In the genomic region with DNA sequence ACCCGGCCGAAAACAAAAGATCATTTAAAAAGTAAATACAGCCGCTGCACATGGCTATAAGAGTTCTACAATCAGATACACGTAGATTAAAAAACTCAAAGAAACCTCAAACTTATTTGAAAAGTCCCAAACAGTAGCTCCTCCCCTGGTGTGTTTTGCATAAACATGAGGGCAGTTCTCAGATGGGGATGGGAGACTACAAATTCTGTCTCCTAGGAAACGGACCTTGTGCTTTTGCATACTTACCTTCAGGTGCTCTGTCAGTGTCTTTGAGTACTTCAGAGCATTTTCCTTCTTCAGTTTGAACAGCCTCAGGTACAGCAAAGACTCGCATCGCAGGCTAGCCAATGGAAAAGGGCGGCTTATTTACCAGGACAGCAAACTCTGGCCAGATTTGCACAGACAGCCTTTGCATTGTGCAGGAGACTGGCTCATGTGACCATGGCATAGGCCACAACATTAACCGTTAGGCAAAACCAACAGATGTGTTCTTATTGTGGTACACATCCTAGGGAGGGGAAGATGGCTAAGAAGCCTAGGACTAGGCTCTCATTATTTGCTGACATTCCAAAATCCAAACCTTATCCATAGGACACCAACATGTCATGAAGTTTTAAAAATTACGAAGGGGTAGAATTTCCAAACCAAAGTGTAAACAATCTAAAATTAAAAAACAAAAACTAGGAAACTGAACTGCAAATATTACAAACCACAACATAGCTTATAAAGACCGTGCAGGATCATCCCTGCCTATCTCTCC, we compare ENCODE assay signal across 19 cellular contexts. TPM values are rescaled to one million over a fixed set of nuclear protein-coding genes. Genes with fewer than 3 reads are reported as not detected.
A peak's percentile ranks its signal among the peaks of the same experiment; 100 is the strongest.
DNase-seq lines count a peak whose midpoint lies in the region; ATAC-seq and TF ChIP-seq lines count a peak whose summit lies in the region.
"Had no signal": no experiment of that assay in that cellular context is flagged by ENCODE, and none has a peak within 500 bp of the region (broad histone marks: within the 10 kb centered on the region; RNA-seq: fewer than 3 reads in every experiment).

No MANE protein-coding gene starts in this region.

- H3K9me3 ChIP-seq in CD4-positive, alpha-beta T cell (ENCODE audit: control insufficient read depth, low read length) = no peaks in the 10 kb centered on the region
- no peaks in the 10 kb centered on the region for H3K9me3 ChIP-seq in mucosa of descending colon
- no peaks in the 10 kb centered on the region for H3K9me3 ChIP-seq in WERI-Rb-1 (ENCODE audit: severe bottlenecking)
- H3K9me3 ChIP-seq in left ventricle myocardium inferior (replicated peaks) = no peaks in the 10 kb centered on the region
- H3K9me3 ChIP-seq: psoas muscle, vagina had no signal

- no peak for ATAC-seq in CD4-positive, alpha-beta T cell (ENCODE audit: poor library complexity)
- ATAC-seq in effector memory CD8-positive, alpha-beta T cell (replicated peaks) = no peak
- ATAC-seq in mucosa of descending colon = peak; percentile 30
- ATAC-seq: psoas muscle had no signal

- CTCF ChIA-PET in CD4-positive, alpha-beta T cell (lab: Charles Lee) = interaction anchor here (0.8 kb wide), 1 partner anchor 10 kb away, joined by 3 read pairs; no protein-coding TSS in a partner anchor

- DNase-seq in CD4-positive, alpha-beta T cell = no peak
- DNase-seq in NCI-H526 treated with DMSO at 0.1 percent for 48 hours (lab: John Stamatoyannopoulos, UW) (peak; percentile 62), mucosa of descending colon (no peak), WERI-Rb-1 (no peak), left ventricle myocardium inferior (no peak), NCI-H1105 treated with DMSO at 0.1 percent for 48 hours (lab: John Stamatoyannopoulos, UW) (no peak), NCI-H1048 (lab: John Stamatoyannopoulos, UW) (no peak)
- no peak for DNase-seq in effector memory CD8-positive, alpha-beta T cell
- DNase-seq: activated CD4-positive, alpha-beta T cell treated with anti-CD3 and anti-CD28 coated beads, Interleukin-2, amount 50 U/mL, for 4 hours; activated naive CD4-positive, alpha-beta T cell treated with Interleukin-2 at 50 U/mL for 16 hours; CD4-positive, CD25-positive, alpha-beta regulatory T cell; cerebellar nuclear complex; mesenchymal stem cell; MV-4-11; NCI-H2029; NCI-H524; psoas muscle; stimulated activated CD4-positive, alpha-beta T cell treated with anti-CD3 and anti-CD28 coated beads, Interleukin-4, amount 100 ng/mL, for 24 hours had no signal

- no peak overlapping the region for H3K4me3 Mint-ChIP-seq in CD4-positive, alpha-beta T cell
- no peak overlapping the region for H3K4me3 Mint-ChIP-seq in effector memory CD8-positive, alpha-beta T cell
- H3K4me3 Mint-ChIP-seq: CD4-positive, CD25-positive, alpha-beta regulatory T cell had no signal

- no peak overlapping the region for H3K27ac ChIP-seq in CD4-positive, alpha-beta T cell (ENCODE audit: low read depth, low read length)
- H3K27ac ChIP-seq in WERI-Rb-1 = no peak overlapping the region
- H3K27ac ChIP-seq in left ventricle myocardium inferior (replicated peaks) = no peak overlapping the region
- H3K27ac ChIP-seq: psoas muscle, vagina had no signal

- peaks cover 89% of the 10 kb centered on the region for H3K36me3 Mint-ChIP-seq in CD4-positive, alpha-beta T cell (ENCODE audit: low read depth)
- peaks cover 86% of the 10 kb centered on the region for H3K36me3 Mint-ChIP-seq in effector memory CD8-positive, alpha-beta T cell (ENCODE audit: insufficient read depth)

- H3K4me3 ChIP-seq in mucosa of descending colon (no peak overlapping the region), WERI-Rb-1 (ENCODE audit: low read depth, low read length) (no peak overlapping the region), left ventricle myocardium inferior (no peak overlapping the region)
- H3K4me3 ChIP-seq: psoas muscle, vagina had no signal

- H3K9me3 Mint-ChIP-seq in CD4-positive, alpha-beta T cell = no peaks in the 10 kb centered on the region
- no peaks in the 10 kb centered on the region for H3K9me3 Mint-ChIP-seq in effector memory CD8-positive, alpha-beta T cell

- H3K36me3 ChIP-seq in mucosa of descending colon (ENCODE audit: low read depth) (peaks cover 4% of the 10 kb centered on the region), WERI-Rb-1 (peaks cover 77% of the 10 kb centered on the region), left ventricle myocardium inferior (peaks cover 85% of the 10 kb centered on the region)

- no peaks in the 10 kb centered on the region for H3K27me3 ChIP-seq in CD4-positive, alpha-beta T cell (ENCODE audit: control insufficient read depth, insufficient read depth, low read length)
- no peaks in the 10 kb centered on the region for H3K27me3 ChIP-seq in WERI-Rb-1 (ENCODE audit: insufficient read depth, low read depth, severe bottlenecking)
- H3K27me3 ChIP-seq in left ventricle myocardium inferior (ENCODE audit: low read depth) = no peaks in the 10 kb centered on the region
- H3K27me3 ChIP-seq: vagina had no signal

- intact Hi-C loops in CD4-positive, alpha-beta T cell (cut with DNase I, micrococcal nuclease) = no loop called here
- intact Hi-C loops in mucosa of descending colon (cut with DNase I, micrococcal nuclease) = no loop called here
- intact Hi-C loops in left ventricle myocardium inferior (cut with micrococcal nuclease) = no loop called here

- POLR2A ChIA-PET in CD4-positive, alpha-beta T cell (lab: Charles Lee) = no interaction called here

- H3K4me1 ChIP-seq in mucosa of descending colon (ENCODE audit: low read depth) = no peaks in the 10 kb centered on the region
- H3K4me1 ChIP-seq in left ventricle myocardium inferior = no peaks in the 10 kb centered on the region
- H3K4me1 ChIP-seq: psoas muscle, vagina had no signal

- H3K4me1 Mint-ChIP-seq in CD4-positive, alpha-beta T cell (ENCODE audit: low read depth) = no peaks in the 10 kb centered on the region
- H3K4me1 Mint-ChIP-seq in effector memory CD8-positive, alpha-beta T cell (ENCODE audit: low read depth in 2 of 2) = no peaks in the 10 kb centered on the region

- H3K27me3 Mint-ChIP-seq in CD4-positive, alpha-beta T cell = no peaks in the 10 kb centered on the region
- no peaks in the 10 kb centered on the region for H3K27me3 Mint-ChIP-seq in effector memory CD8-positive, alpha-beta T cell
- H3K27me3 Mint-ChIP-seq: CD4-positive, CD25-positive, alpha-beta regulatory T cell had no signal

- H3K27ac Mint-ChIP-seq in CD4-positive, alpha-beta T cell = peak overlapping the region; percentile 36
- peak overlapping the region; percentile 35 to 77 for H3K27ac Mint-ChIP-seq in effector memory CD8-positive, alpha-beta T cell

- TF ChIP-seq CTCF in CD4-positive, alpha-beta T cell (IDR thresholded peaks at IDR 0.05) = no peak
- TF ChIP-seq CTCF in mucosa of descending colon (IDR thresholded peaks at IDR 0.05) (no peak), WERI-Rb-1 (IDR thresholded peaks at IDR 0.05; ENCODE audit: low read depth, low read length) (no peak), left ventricle myocardium inferior (IDR thresholded peaks at IDR 0.05; ENCODE audit: borderline replicate concordance) (no peak)

RNA-seq across cellular contexts. Expression of a gene that starts 12.8 kb away (rescaled TPM):
- under 1 TPM; 0.30 to 0.31 TPM for total RNA-seq in CD4-positive, alpha-beta T cell
- total RNA-seq in mucosa of descending colon (1 to 10 TPM; 2.9 to 9.9 (median 3.8) TPM), left ventricle myocardium inferior (1.9 TPM)

RNA-seq across cellular contexts. Expression of a gene that starts 19.8 kb away (rescaled TPM):
- total RNA-seq in CD4-positive, alpha-beta T cell = 100 to 1,000 TPM; 119 to 132 TPM
- total RNA-seq in mucosa of descending colon = 100 to 1,000 TPM; 448 to 727 (median 690) TPM
- total RNA-seq in left ventricle myocardium inferior = 1,839 TPM

RNA-seq across cellular contexts. Expression of a gene that starts 20.0 kb away (rescaled TPM):
- total RNA-seq in CD4-positive, alpha-beta T cell = 1 to 10 TPM in 1 of 2 experiments, under 1 TPM in 1; 0.91 to 1.6 TPM
- total RNA-seq in mucosa of descending colon (under 1 TPM; 0.28 to 0.41 (median 0.36) TPM), left ventricle myocardium inferior (0.52 TPM)
- total RNA-seq: vagina had no signal

RNA-seq across cellular contexts. Expression of a gene that starts 55.8 kb away (rescaled TPM):
- total RNA-seq in CD4-positive, alpha-beta T cell = under 1 TPM in 1 of 2 experiments, not detected in 1; 0.59 TPM
- total RNA-seq in mucosa of descending colon = 10 to 100 TPM; 37.3 to 93.5 (median 63.0) TPM
- total RNA-seq in left ventricle myocardium inferior = 4.9 TPM
